Comparison of ENCODE assay signal across 16 cellular contexts in the genomic region with DNA sequence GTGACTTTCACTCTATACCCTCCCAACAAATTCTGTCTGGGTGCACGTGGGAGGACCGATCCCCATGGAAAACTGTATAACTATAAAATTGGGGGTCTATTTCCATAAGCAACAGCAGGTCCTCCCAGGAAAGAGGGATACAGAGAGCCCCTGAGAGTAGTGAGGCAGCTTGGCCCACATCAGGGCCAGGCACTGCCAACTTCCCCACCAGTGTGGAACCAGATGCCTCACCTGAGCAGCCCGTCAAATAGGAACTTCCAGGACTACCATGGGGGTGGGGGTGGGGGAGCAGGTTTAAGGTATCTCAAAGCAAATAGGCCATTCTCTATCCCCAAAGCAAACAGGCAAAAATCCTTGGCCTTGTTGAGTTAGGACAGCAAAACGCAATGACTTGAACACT. TPM values are rescaled to one million over a fixed set of nuclear protein-coding genes. Genes with fewer than 3 reads are reported as not detected.
A peak's percentile ranks its signal among the peaks of the same experiment; 100 is the strongest.
DNase-seq lines count a peak whose midpoint lies in the region; ATAC-seq and TF ChIP-seq lines count a peak whose summit lies in the region.
"Had no signal": no experiment of that assay in that cellular context is flagged by ENCODE, and none has a peak within 500 bp of the region (broad histone marks: within the 10 kb centered on the region; RNA-seq: fewer than 3 reads in every experiment).

No MANE protein-coding gene starts in this region.

- peaks cover 74% of the 10 kb centered on the region for H3K4me1 Mint-ChIP-seq in nephron progenitor cell

- H3K27ac ChIP-seq in SJCRH30 (peak overlapping the region; percentile 95), fibroblast of lung (ENCODE audit: insufficient read depth, low read length) (peak overlapping the region; percentile 88), upper lobe of left lung (peak overlapping the region in 3 of 4 donors; percentile 68 to 72 (median 70))
- H3K27ac ChIP-seq: HL-60 had no signal

- H3K79me2 ChIP-seq in fibroblast of lung (ENCODE audit: control insufficient read depth, insufficient read depth, low read length): no peaks in the 10 kb centered on the region

- H2AFZ ChIP-seq in fibroblast of lung (ENCODE audit: low read length): peak overlapping the region; percentile 20

- H3K4me1 ChIP-seq in SJCRH30 (peaks cover 76% of the 10 kb centered on the region), fibroblast of lung (ENCODE audit: control insufficient read depth, extremely low read depth, insufficient read depth, low read length) (peaks cover 49% of the 10 kb centered on the region), upper lobe of left lung (peaks cover 30 to 48% (median 39%) of the 10 kb centered on the region in 4 donors)
- H3K4me1 ChIP-seq: prostate gland had no signal

- no peak overlapping the region for H3K9ac ChIP-seq in fibroblast of lung (ENCODE audit: insufficient read depth, low read length)

- H3K27me3 ChIP-seq in SJCRH30: no peaks in the 10 kb centered on the region
- no peaks in the 10 kb centered on the region for H3K27me3 ChIP-seq in fibroblast of lung (ENCODE audit: control insufficient read depth, insufficient read depth, low read length)
- no peaks in the 10 kb centered on the region for H3K27me3 ChIP-seq in upper lobe of left lung

- peaks cover 3% of the 10 kb centered on the region for H3K27me3 Mint-ChIP-seq in nephron progenitor cell (ENCODE audit: low read depth, poor library complexity)
- H3K27me3 Mint-ChIP-seq: activated naive CD4-positive, alpha-beta T cell treated with anti-CD3 and anti-CD28 coated beads, Interleukin-2, amount 10 ng/mL, durations not matched to agents 7 days and 5 days; stimulated activated naive B cell treated with anti-CD40 and anti-IgM and Interleukin-4, amounts not matched to agents 10 μg/mL and 1 μg/mL and 100 μg/mL, for 72 hours had no signal

- no peaks in the 10 kb centered on the region for H3K36me3 Mint-ChIP-seq in nephron progenitor cell (ENCODE audit: low read depth)

- no peaks in the 10 kb centered on the region for H3K9me3 Mint-ChIP-seq in nephron progenitor cell
- H3K9me3 Mint-ChIP-seq: activated naive CD4-positive, alpha-beta T cell treated with anti-CD3 and anti-CD28 coated beads, Interleukin-2, amount 10 ng/mL, durations not matched to agents 7 days and 5 days; H9; stimulated activated naive B cell treated with anti-CD40 and anti-IgM and Interleukin-4, amounts not matched to agents 10 μg/mL and 1 μg/mL and 100 μg/mL, for 72 hours had no signal

- DNase-seq in SJCRH30 (no peak), fibroblast of lung (ENCODE audit: low read depth in 2 of 2) (no peak), nephron progenitor cell (no peak), upper lobe of left lung (no peak), NCI-H1092 treated with DMSO at 0.1 percent for 48 hours (lab: John Stamatoyannopoulos, UW) (no peak)
- DNase-seq: activated naive CD4-positive, alpha-beta T cell treated with anti-CD3 and anti-CD28 coated beads, Interleukin-2, amount 10 ng/mL, durations not matched to agents 7 days and 5 days; H9; NCI-H187; SHP77; stimulated activated CD4-positive, alpha-beta T cell treated with anti-CD3 and anti-CD28 coated beads, Interleukin-4, amount 100 ng/mL, for 1 hour; stimulated activated naive B cell treated with anti-CD40 and anti-IgM and Interleukin-4, amounts not matched to agents 10 μg/mL and 1 μg/mL and 100 μg/mL, for 72 hours had no signal

- 86 to 89% methylated on average over 4 of the region's 4 CpGs for WGBS in upper lobe of left lung, 2 donors

- H3K4me2 ChIP-seq in fibroblast of lung (ENCODE audit: extremely low read depth, insufficient read depth, low read length): no peak overlapping the region

- no peak for TF ChIP-seq EP300 in upper lobe of left lung (IDR thresholded peaks at IDR 0.05)

- H3K4me3 ChIP-seq in SJCRH30 (no peak overlapping the region), fibroblast of lung (replicated peaks in 1 of 4; ENCODE audit: control extremely low read depth in 1 of 4, insufficient read depth in 1 of 4, low read depth in 3 of 4, low read length in 4 of 4) (no peak overlapping the region), upper lobe of left lung (no peak overlapping the region)
- H3K4me3 ChIP-seq: prostate gland had no signal

- no peak for TF ChIP-seq CTCF in fibroblast of lung (conservative IDR thresholded peaks at IDR 0.05 in 1 of 2, IDR thresholded peaks at IDR 0.05 in 1 of 2; ENCODE audit: low read depth in 1 of 2, low read length in 2 of 2)
- no peak for TF ChIP-seq CTCF in nephron progenitor cell (IDR thresholded peaks at IDR 0.05)
- TF ChIP-seq CTCF in upper lobe of left lung (IDR thresholded peaks at IDR 0.05): no peak

- ATAC-seq in upper lobe of left lung (ENCODE audit: low FRiP score in 2 of 2) (no peak), GM21360 (IDR thresholded peaks at IDR 0.05; ENCODE audit: unreplicated experiment) (no peak), GM18511 (IDR thresholded peaks at IDR 0.05; ENCODE audit: unreplicated experiment) (no peak), HG02981 (IDR thresholded peaks at IDR 0.05; ENCODE audit: unreplicated experiment) (no peak)
- ATAC-seq: stimulated activated naive B cell treated with anti-CD40 and anti-IgM and Interleukin-4, amounts not matched to agents 10 μg/mL and 1 μg/mL and 100 μg/mL, for 72 hours had no signal

- no peak overlapping the region for H3K4me3 Mint-ChIP-seq in nephron progenitor cell
- H3K4me3 Mint-ChIP-seq: activated naive CD4-positive, alpha-beta T cell treated with anti-CD3 and anti-CD28 coated beads, Interleukin-2, amount 10 ng/mL, durations not matched to agents 7 days and 5 days; H9; stimulated activated naive B cell treated with anti-CD40 and anti-IgM and Interleukin-4, amounts not matched to agents 10 μg/mL and 1 μg/mL and 100 μg/mL, for 72 hours had no signal

- H3K27ac Mint-ChIP-seq in nephron progenitor cell: peak overlapping the region; percentile 98
- H3K27ac Mint-ChIP-seq: stimulated activated naive B cell treated with anti-CD40 and anti-IgM and Interleukin-4, amounts not matched to agents 10 μg/mL and 1 μg/mL and 100 μg/mL, for 72 hours had no signal

- TF ChIP-seq POLR2A in upper lobe of left lung (IDR thresholded peaks at IDR 0.05): no peak

- H4K20me1 ChIP-seq in fibroblast of lung (ENCODE audit: control insufficient read depth, extremely low read depth, insufficient read depth, low read length): no peaks in the 10 kb centered on the region

- no peaks in the 10 kb centered on the region for H3K36me3 ChIP-seq in SJCRH30
- no peaks in the 10 kb centered on the region for H3K36me3 ChIP-seq in fibroblast of lung (ENCODE audit: control insufficient read depth, insufficient read depth, low read length)
- H3K36me3 ChIP-seq in upper lobe of left lung: no peaks in the 10 kb centered on the region
- H3K36me3 ChIP-seq: prostate gland had no signal

- H3K9me3 ChIP-seq in SJCRH30 (replicated peaks) (no peaks in the 10 kb centered on the region), fibroblast of lung (ENCODE audit: control insufficient read depth, insufficient read depth, low read depth, low read length) (no peaks in the 10 kb centered on the region), upper lobe of left lung (no peaks in the 10 kb centered on the region)
- H3K9me3 ChIP-seq: prostate gland had no signal

RNA-seq across cellular contexts. Expression of a gene that starts 33.3 kb away (rescaled TPM):
- 9.1 and 9.6 TPM in 2 replicates for total RNA-seq in SJCRH30 (2014; rRNA removed; shearing (Covaris generic))
- total RNA-seq in fibroblast of lung (5.4 and 5.6 TPM in 2 replicates), upper lobe of left lung (10 to 100 TPM; 24.1 to 49.1 (median 35.3) TPM)
- 23.7 and 26.5 TPM in 2 replicates for polyA plus RNA-seq in fibroblast of lung
- polyA plus RNA-seq in fibroblast of lung (2012): 15.2 and 16.3 TPM in 2 replicates
- polyA minus RNA-seq in fibroblast of lung (ENCODE audit: low replicate concordance): 58.6 and 71.0 TPM in 2 replicates
